In the genomic region with DNA sequence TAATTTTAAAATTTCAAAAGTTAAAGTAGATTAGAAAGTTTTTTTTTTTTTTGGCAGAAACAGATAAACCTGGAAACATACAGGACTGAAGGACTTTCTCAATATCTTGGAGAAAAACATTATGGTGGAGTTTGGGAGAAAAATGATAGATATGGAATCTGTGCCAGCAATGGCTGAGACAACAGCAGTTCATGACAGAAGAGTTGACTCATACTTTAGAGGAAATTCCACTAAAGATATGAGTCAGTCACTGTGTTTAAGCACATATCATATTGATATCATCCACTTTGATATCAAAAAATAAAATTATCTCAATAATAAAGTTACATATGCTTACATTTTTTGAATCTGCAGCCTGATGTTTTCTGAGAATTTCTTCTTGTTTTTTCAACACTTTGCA, we compare ENCODE assay signal across 20 cellular contexts.
DNase-seq lines count a peak whose midpoint lies in the region; ATAC-seq and TF ChIP-seq lines count a peak whose summit lies in the region.
"Had no signal": no experiment of that assay in that cellular context is flagged by ENCODE, and none has a peak within 500 bp of the region (broad histone marks: within the 10 kb centered on the region; RNA-seq: fewer than 3 reads in every experiment).

No MANE protein-coding gene starts in this region.

- CTCF ChIA-PET in Calu3 (lab: Charles Lee) = no interaction called here

- no peak overlapping the region for H3K27ac Mint-ChIP-seq in T-helper 1 cell treated with Interleukin-12 subunit alpha and Interleukin-12 subunit beta and Interleukin-4 antibody, amounts not matched to agents 30 μg/mL and 1 μg/mL, for 36 hours
- H3K27ac Mint-ChIP-seq in Calu3 (ENCODE audit: unreplicated experiment) = no peak overlapping the region
- H3K27ac Mint-ChIP-seq: memory B cell, neural progenitor cell had no signal

- peak overlapping the region; percentile 17 for H3K4me3 Mint-ChIP-seq in T-helper 1 cell treated with Interleukin-12 subunit alpha and Interleukin-12 subunit beta and Interleukin-4 antibody, amounts not matched to agents 30 μg/mL and 1 μg/mL, for 36 hours
- no peak overlapping the region for H3K4me3 Mint-ChIP-seq in Calu3 (ENCODE audit: low read depth, unreplicated experiment)
- H3K4me3 Mint-ChIP-seq: central memory CD8-positive, alpha-beta T cell; memory B cell; neural progenitor cell had no signal

- H3K4me1 Mint-ChIP-seq in T-helper 1 cell treated with Interleukin-12 subunit alpha and Interleukin-12 subunit beta and Interleukin-4 antibody, amounts not matched to agents 30 μg/mL and 1 μg/mL, for 36 hours (ENCODE audit: low read depth) = peaks cover 4% of the 10 kb centered on the region
- no peaks in the 10 kb centered on the region for H3K4me1 Mint-ChIP-seq in Calu3 (ENCODE audit: low read depth, unreplicated experiment)
- H3K4me1 Mint-ChIP-seq: memory B cell, neural progenitor cell had no signal

- H3K9me3 Mint-ChIP-seq in T-helper 1 cell treated with Interleukin-12 subunit alpha and Interleukin-12 subunit beta and Interleukin-4 antibody, amounts not matched to agents 30 μg/mL and 1 μg/mL, for 36 hours = no peaks in the 10 kb centered on the region
- H3K9me3 Mint-ChIP-seq in Calu3 (ENCODE audit: low read depth, unreplicated experiment) = no peaks in the 10 kb centered on the region
- H3K9me3 Mint-ChIP-seq: central memory CD8-positive, alpha-beta T cell; neural progenitor cell had no signal

- H3K4me1 ChIP-seq in left lung = no peaks in the 10 kb centered on the region
- H3K4me1 ChIP-seq in mesendoderm (ENCODE audit: control insufficient read depth, low read depth, low read length) = no peaks in the 10 kb centered on the region
- H3K4me1 ChIP-seq: neural progenitor cell had no signal

- H3K18ac ChIP-seq in mesendoderm (ENCODE audit: low read length) = no peak overlapping the region

- H4K5ac ChIP-seq in mesendoderm (ENCODE audit: low read length) = no peak overlapping the region

- H2BK5ac ChIP-seq in mesendoderm (ENCODE audit: low read length) = no peak overlapping the region

- H2BK15ac ChIP-seq in mesendoderm (replicated peaks; ENCODE audit: low read depth) = no peak overlapping the region

- H3K9ac ChIP-seq in mesendoderm (ENCODE audit: low read length) = no peak overlapping the region
- H3K9ac ChIP-seq: KMS-11, neural progenitor cell had no signal

- H4K8ac ChIP-seq in mesendoderm (ENCODE audit: low read depth, low read length) = no peak overlapping the region

- H3K27me3 ChIP-seq in left lung = no peaks in the 10 kb centered on the region
- H3K27me3 ChIP-seq in mesendoderm (ENCODE audit: insufficient read depth, low read length, poor library complexity) = no peaks in the 10 kb centered on the region

- H3K36me3 Mint-ChIP-seq in T-helper 1 cell treated with Interleukin-12 subunit alpha and Interleukin-12 subunit beta and Interleukin-4 antibody, amounts not matched to agents 30 μg/mL and 1 μg/mL, for 36 hours (ENCODE audit: low read depth) = no peaks in the 10 kb centered on the region
- H3K36me3 Mint-ChIP-seq in Calu3 (ENCODE audit: insufficient read depth, unreplicated experiment) = no peaks in the 10 kb centered on the region
- H3K36me3 Mint-ChIP-seq: memory B cell, neural progenitor cell had no signal

- DNase-seq in T-helper 1 cell = no peak
- peak; percentile 34 for DNase-seq in LHCN-M2 (ENCODE audit: low read depth)
- DNase-seq in amniotic epithelial cell (ENCODE audit: low read depth) = peak; percentile 72
- no peak for DNase-seq in left lung
- no peak for DNase-seq in mesendoderm
- no peak for DNase-seq in Calu3
- DNase-seq in NCI-H1930 (lab: John Stamatoyannopoulos, UW) = no peak
- DNase-seq: DMS79 treated with DMSO at 0.1 percent for 48 hours; NCI-H2227 treated with DMSO at 0.1 percent for 48 hours; NK-92 treated with Interleukin-12 subunit alpha and Interleukin-12 subunit beta, amount 100 ng/mL, for 24 hours; SHP77 treated with DMSO at 0.1 percent for 48 hours had no signal

- H3K9me3 ChIP-seq in left lung = no peaks in the 10 kb centered on the region
- H3K9me3 ChIP-seq: thoracic aorta had no signal

- no peak for TF ChIP-seq CTCF in left lung (IDR thresholded peaks at IDR 0.05)
- TF ChIP-seq CTCF in Calu3 (IDR thresholded peaks at IDR 0.05; ENCODE audit: unreplicated experiment) = no peak

- H3K23ac ChIP-seq in mesendoderm (ENCODE audit: low read length) = no peak overlapping the region

- no peak overlapping the region for H3K56ac ChIP-seq in mesendoderm (ENCODE audit: low read length)

- no peak overlapping the region for H2AK5ac ChIP-seq in mesendoderm (ENCODE audit: low read length)

- H3K27me3 Mint-ChIP-seq in T-helper 1 cell treated with Interleukin-12 subunit alpha and Interleukin-12 subunit beta and Interleukin-4 antibody, amounts not matched to agents 30 μg/mL and 1 μg/mL, for 36 hours (ENCODE audit: low read depth) = peaks cover 8% of the 10 kb centered on the region
- H3K27me3 Mint-ChIP-seq in Calu3 (ENCODE audit: unreplicated experiment) = peaks cover 36% of the 10 kb centered on the region
- H3K27me3 Mint-ChIP-seq: central memory CD8-positive, alpha-beta T cell had no signal

- no peaks in the 10 kb centered on the region for H3K79me1 ChIP-seq in mesendoderm (ENCODE audit: low read length)

- peak; percentile 29 for ATAC-seq in left lung

- no peaks in the 10 kb centered on the region for H3K36me3 ChIP-seq in left lung
- no peaks in the 10 kb centered on the region for H3K36me3 ChIP-seq in mesendoderm (ENCODE audit: control insufficient read depth, insufficient read depth, low read length)
- H3K36me3 ChIP-seq: neural progenitor cell, thoracic aorta had no signal

- BruUV-seq in Calu3 (replicated peaks; lab: Mats Ljungman, UMichigan) = no TSS peak

- H3K4me3 ChIP-seq in left lung (no peak overlapping the region), mesendoderm (ENCODE audit: low read length) (no peak overlapping the region)
- H3K4me3 ChIP-seq: neural progenitor cell, thoracic aorta had no signal

- H3K27ac ChIP-seq in left lung (no peak overlapping the region), mesendoderm (ENCODE audit: low read depth, low read length) (no peak overlapping the region)
- H3K27ac ChIP-seq: 22Rv1, C4-2B, HL-60, KMS-11, neural progenitor cell, thoracic aorta had no signal

- no peaks in the 10 kb centered on the region for H3K79me2 ChIP-seq in mesendoderm (ENCODE audit: control insufficient read depth, insufficient read depth, low read length)

- H2BK120ac ChIP-seq in mesendoderm (ENCODE audit: low read depth, low read length) = no peak overlapping the region

- no peak overlapping the region for H3K4ac ChIP-seq in mesendoderm (ENCODE audit: low read depth, low read length)

- intact Hi-C loops in left lung (cut with DNase I) (no loop called here), Calu3 (cut with micrococcal nuclease; ENCODE audit: unreplicated experiment) (no loop called here)

- no peak overlapping the region for H3K4me2 ChIP-seq in mesendoderm (ENCODE audit: low read length)
- H3K4me2 ChIP-seq: KMS-11, neural progenitor cell had no signal

Comparison
In these comparisons a context has a peak if more than half of its experiments do, and no peak if none do; other contexts are left out.
1. DNase-seq: peak in LHCN-M2 (single experiment) and amniotic epithelial cell (single experiment); none in T-helper 1 cell (0 of 5), left lung (0 of 2), mesendoderm (single experiment), Calu3 (single experiment) and NCI-H1930 (0 of 2).